Comparison of ENCODE assay signal across 8 cellular contexts in the genomic region with DNA sequence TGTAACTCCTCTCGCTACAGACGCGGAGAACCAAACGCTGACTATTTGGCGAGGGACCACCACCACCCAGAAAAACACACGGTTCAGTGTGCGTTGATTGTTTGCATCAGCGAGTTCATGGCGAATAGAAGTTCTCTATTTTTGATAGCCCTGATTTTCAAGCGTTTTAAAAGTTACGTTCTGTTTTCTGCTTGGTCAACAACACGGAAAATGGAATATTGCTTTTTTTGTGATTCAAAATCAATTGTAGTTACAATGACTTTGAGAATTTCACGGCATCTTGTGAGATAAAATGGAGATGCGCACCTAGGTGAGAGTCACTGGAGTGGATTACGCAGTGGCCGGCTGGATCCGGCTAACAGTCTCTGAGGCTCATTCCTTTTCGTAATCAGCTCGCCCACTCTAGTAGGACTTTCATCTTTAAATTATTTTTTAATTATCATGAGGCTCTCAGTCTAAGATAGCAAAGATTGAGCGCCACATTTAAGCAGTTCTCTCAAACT. TPM values are rescaled to one million over a fixed set of nuclear protein-coding genes. Genes with fewer than 3 reads are reported as not detected.
A peak's percentile ranks its signal among the peaks of the same experiment; 100 is the strongest.
DNase-seq lines count a peak whose midpoint lies in the region; ATAC-seq and TF ChIP-seq lines count a peak whose summit lies in the region.

No MANE protein-coding gene starts in this region.

- POLR2A ChIA-PET in Caco-2 (lab: Charles Lee): no interaction called here

- no peaks in the 10 kb centered on the region for H3K36me3 ChIP-seq in Caco-2 (ENCODE audit: control insufficient read depth, insufficient read depth, low read length)
- H3K36me3 ChIP-seq in ascending aorta: no peaks in the 10 kb centered on the region

- H3K9me3 ChIP-seq in Caco-2 (no peaks in the 10 kb centered on the region), ascending aorta (no peaks in the 10 kb centered on the region)

- peak overlapping the region; percentile 99 to 100 for H3K27ac ChIP-seq in ascending aorta

- intact Hi-C loops in Caco-2 (cut with micrococcal nuclease; ENCODE audit: unreplicated experiment): loop anchor here (5.0 kb wide), 1 partner anchor 90 kb away; a partner anchor contains a TSS
- intact Hi-C loops in ascending aorta (cut with DNase I): loop anchor here (5.0 kb wide), 4 partner anchors 160 to 790 kb away; a partner anchor contains a TSS

- CTCF ChIA-PET in Caco-2 (lab: Charles Lee): interaction anchor here (0.7 kb wide), 1 partner anchor 193 kb away, joined by 4 read pairs; no protein-coding TSS in a partner anchor

- no peak for ATAC-seq in stimulated activated naive CD8-positive, alpha-beta T cell treated with anti-CD3 and anti-CD28 coated beads, Interleukin-15, amount 100 ng/mL, for 72 hours
- no peak for ATAC-seq in GM18867 (IDR thresholded peaks at IDR 0.05; ENCODE audit: unreplicated experiment)

- DNase-seq in Caco-2 (no peak), ascending aorta (ENCODE audit: low spot score in 2 of 2) (no peak), immature natural killer cell (no peak), midbrain (lab: John Stamatoyannopoulos, UW) (no peak), GM19238 (ENCODE audit: insufficient read length, low spot score) (no peak)
- no peak for DNase-seq in Jurkat, Clone E6-1 (ENCODE audit: low read depth, low spot score)
- DNase-seq in stimulated activated naive CD8-positive, alpha-beta T cell treated with anti-CD3 and anti-CD28 coated beads, Interleukin-15, amount 100 ng/mL, for 72 hours: no peak

- H3K9me3 Mint-ChIP-seq in Caco-2 (ENCODE audit: unreplicated experiment) (no peaks in the 10 kb centered on the region), immature natural killer cell (no peaks in the 10 kb centered on the region)
- H3K9me3 Mint-ChIP-seq in stimulated activated naive CD8-positive, alpha-beta T cell treated with anti-CD3 and anti-CD28 coated beads, Interleukin-15, amount 100 ng/mL, for 72 hours: no peaks in the 10 kb centered on the region

- no peaks in the 10 kb centered on the region for H3K4me1 Mint-ChIP-seq in Caco-2 (ENCODE audit: low read depth, unreplicated experiment)
- peaks cover 19 to 32% of the 10 kb centered on the region in 2 donors for H3K4me1 Mint-ChIP-seq in immature natural killer cell
- peaks cover 17% of the 10 kb centered on the region for H3K4me1 Mint-ChIP-seq in stimulated activated naive CD8-positive, alpha-beta T cell treated with anti-CD3 and anti-CD28 coated beads, Interleukin-15, amount 100 ng/mL, for 72 hours

- TF ChIP-seq CTCF in Caco-2 (IDR thresholded peaks at IDR 0.05; ENCODE audit: insufficient read depth in 1 of 2, low read depth in 1 of 2, low read length in 1 of 2, severe bottlenecking in 1 of 2, unreplicated experiment in 1 of 2): no peak
- TF ChIP-seq CTCF in ascending aorta (IDR thresholded peaks at IDR 0.05): no peak

- H3K27me3 Mint-ChIP-seq in Caco-2 (ENCODE audit: insufficient read depth, unreplicated experiment): peaks cover 10% of the 10 kb centered on the region
- peaks cover 4 to 19% (median 15%) of the 10 kb centered on the region in 3 donors for H3K27me3 Mint-ChIP-seq in immature natural killer cell (ENCODE audit: low read depth in 3 of 3)
- H3K27me3 Mint-ChIP-seq in stimulated activated naive CD8-positive, alpha-beta T cell treated with anti-CD3 and anti-CD28 coated beads, Interleukin-15, amount 100 ng/mL, for 72 hours: peaks cover 13% of the 10 kb centered on the region

- no peaks in the 10 kb centered on the region for H3K27me3 ChIP-seq in Caco-2 (replicated peaks; ENCODE audit: control insufficient read depth, insufficient read depth, low read length)
- H3K27me3 ChIP-seq in ascending aorta: no peaks in the 10 kb centered on the region

- H3K4me1 ChIP-seq in Caco-2 (no peaks in the 10 kb centered on the region), ascending aorta (peaks cover 0 to 9% of the 10 kb centered on the region in 2 donors)

- H3K36me3 Mint-ChIP-seq in Caco-2 (ENCODE audit: insufficient read depth, unreplicated experiment) (no peaks in the 10 kb centered on the region), immature natural killer cell (no peaks in the 10 kb centered on the region)

- H3K27ac Mint-ChIP-seq in Caco-2 (ENCODE audit: unreplicated experiment): no peak overlapping the region
- H3K27ac Mint-ChIP-seq in immature natural killer cell: peak overlapping the region in 3 of 6 donors; percentile 31 to 81 (median 77)
- H3K27ac Mint-ChIP-seq in stimulated activated naive CD8-positive, alpha-beta T cell treated with anti-CD3 and anti-CD28 coated beads, Interleukin-15, amount 100 ng/mL, for 72 hours: peak overlapping the region; percentile 74 to 95

- H3K4me3 Mint-ChIP-seq in Caco-2 (ENCODE audit: unreplicated experiment) (peak overlapping the region; percentile 70), immature natural killer cell (peak overlapping the region; percentile 83 to 94 (median 92))
- H3K4me3 Mint-ChIP-seq in stimulated activated naive CD8-positive, alpha-beta T cell treated with anti-CD3 and anti-CD28 coated beads, Interleukin-15, amount 100 ng/mL, for 72 hours: peak overlapping the region; percentile 89 to 91

- H3K4me3 ChIP-seq in Caco-2 (ENCODE audit: low read depth, low read length): peak overlapping the region; percentile 75
- peak overlapping the region; percentile 47 for H3K4me3 ChIP-seq in Jurkat, Clone E6-1 (ENCODE audit: low read length)
- H3K4me3 ChIP-seq in ascending aorta: peak overlapping the region; percentile 84 to 85

- no TSS peak for BruUV-seq in Caco-2 (replicated peaks; lab: Mats Ljungman, UMichigan)

RNA-seq across cellular contexts. Expression of a gene that starts 54.8 kb away (rescaled TPM):
- total RNA-seq in Caco-2 (2022): not detected in 2 replicates
- polyA plus RNA-seq in Jurkat, Clone E6-1 (2012; ENCODE audit: insufficient read depth, insufficient read length): not detected
- total RNA-seq in ascending aorta: not detected
- polyA plus RNA-seq in immature natural killer cell: under 1 TPM in 1 of 3 donors, not detected in 2; 0.32 TPM
